In genomic region chr1:16644179-16645043, GRCh38 we compare ENCODE assay signal across 8 cellular contexts. TPM values are rescaled to one million over a fixed set of nuclear protein-coding genes. Genes with fewer than 3 reads are reported as not detected.
DNase-seq lines count a peak whose midpoint lies in the region; ATAC-seq and TF ChIP-seq lines count a peak whose summit lies in the region.

No MANE protein-coding gene starts in this region.

- no peaks in the 10 kb centered on the region for H3K36me3 Mint-ChIP-seq in Caco-2 (ENCODE audit: insufficient read depth, unreplicated experiment)
- H3K36me3 Mint-ChIP-seq in endodermal cell (ENCODE audit: low read depth) = no peaks in the 10 kb centered on the region

- H3K4me1 ChIP-seq in Caco-2 (peaks cover 11% of the 10 kb centered on the region), endodermal cell (ENCODE audit: control insufficient read depth, insufficient read depth, low read length) (peaks cover 4% of the 10 kb centered on the region)

- intact Hi-C loops in Caco-2 (cut with micrococcal nuclease; ENCODE audit: unreplicated experiment) = loop anchor here (1.0 kb wide), 1 partner anchor 31 kb away; the partner anchor contains the start of gene NBPF1

- H3K27me3 Mint-ChIP-seq in Caco-2 (ENCODE audit: insufficient read depth, unreplicated experiment) = no peaks in the 10 kb centered on the region
- H3K27me3 Mint-ChIP-seq in endodermal cell (ENCODE audit: insufficient read depth) = peaks cover 13% of the 10 kb centered on the region

- H3K9me3 Mint-ChIP-seq in Caco-2 (ENCODE audit: unreplicated experiment) = no peaks in the 10 kb centered on the region
- H3K9me3 Mint-ChIP-seq in endodermal cell = no peaks in the 10 kb centered on the region

- peak overlapping the region; percentile 74 for H3K9ac ChIP-seq in endodermal cell (ENCODE audit: extremely low read depth, low read length, poor library complexity, severe bottlenecking)

- peak overlapping the region; percentile 5 for H3K27ac ChIP-seq in endodermal cell (ENCODE audit: low read depth, low read length)

- TSS peak; percentile 43 for BruUV-seq in Caco-2 (replicated peaks; lab: Mats Ljungman, UMichigan)

- H3K9me3 ChIP-seq in Caco-2 (no peaks in the 10 kb centered on the region), endodermal cell (ENCODE audit: control insufficient read depth, low read length) (no peaks in the 10 kb centered on the region)

- H3K27me3 ChIP-seq in Caco-2 (replicated peaks; ENCODE audit: control insufficient read depth, insufficient read depth, low read length) = no peaks in the 10 kb centered on the region
- peaks cover 8% of the 10 kb centered on the region for H3K27me3 ChIP-seq in endodermal cell (ENCODE audit: control insufficient read depth, insufficient read depth, low read length, poor library complexity, severe bottlenecking)

- DNase-seq in Caco-2 (peak; percentile 95 to 98), HT-29 (ENCODE audit: low spot score) (peak; percentile 96), NK-92 (lab: John Stamatoyannopoulos, UW; ENCODE audit: unreplicated experiment) (peak; percentile 86), endodermal cell (peak; percentile 100), mesenteric fat pad (ENCODE audit: low spot score) (peak; percentile 100)
- peak; percentile 96 to 100 for DNase-seq in activated CD8-positive, alpha-beta memory T cell treated with anti-CD3 and anti-CD28 coated beads for 4 hours (ENCODE audit: low read depth in 2 of 2)
- DNase-seq in stimulated activated CD8-positive, alpha-beta memory T cell treated with anti-CD3 and anti-CD28 coated beads, Interleukin-12 subunit alpha, Interleukin-12 subunit beta, amount 100 ng/mL, for 4 hours (ENCODE audit: low read depth) = peak; percentile 100

- no peak overlapping the region for H3K27ac Mint-ChIP-seq in Caco-2 (ENCODE audit: unreplicated experiment)
- H3K27ac Mint-ChIP-seq in endodermal cell = no peak overlapping the region

- peak overlapping the region; percentile 64 for H3K4me3 ChIP-seq in Caco-2 (ENCODE audit: low read depth, low read length)
- H3K4me3 ChIP-seq in endodermal cell (ENCODE audit: low read length) = peak overlapping the region; percentile 91

- CTCF ChIA-PET in Caco-2 (lab: Charles Lee) = interaction anchor here (0.9 kb wide), 1 partner anchor 23 kb away, joined by 3 read pairs; no protein-coding TSS in a partner anchor

- WGBS in endodermal cell (ENCODE audit: insufficient coverage in 1 of 2, insufficient read length in 1 of 2), 2 experiments = 3% methylated on average over 65 to 71 of the region's 71 CpGs

- ATAC-seq in GM21367 (IDR thresholded peaks at IDR 0.05; ENCODE audit: unreplicated experiment) = peak; percentile 67

- no peaks in the 10 kb centered on the region for H3K4me1 Mint-ChIP-seq in Caco-2 (ENCODE audit: low read depth, unreplicated experiment)
- H3K4me1 Mint-ChIP-seq in endodermal cell = no peaks in the 10 kb centered on the region

- no peaks in the 10 kb centered on the region for H3K36me3 ChIP-seq in Caco-2 (ENCODE audit: control insufficient read depth, insufficient read depth, low read length)
- no peaks in the 10 kb centered on the region for H3K36me3 ChIP-seq in endodermal cell (ENCODE audit: control insufficient read depth, insufficient read depth, low read length)

- POLR2A ChIA-PET in Caco-2 (lab: Charles Lee) = no interaction called here

- no peak overlapping the region for H3K4me3 Mint-ChIP-seq in Caco-2 (ENCODE audit: unreplicated experiment)
- H3K4me3 Mint-ChIP-seq in endodermal cell = no peak overlapping the region

- TF ChIP-seq CTCF in Caco-2 (IDR thresholded peaks at IDR 0.05; ENCODE audit: insufficient read depth in 1 of 2, low read depth in 1 of 2, low read length in 1 of 2, severe bottlenecking in 1 of 2, unreplicated experiment in 1 of 2) (peak; percentile 69 to 70), endodermal cell (conservative IDR thresholded peaks at IDR 0.05) (peak; percentile 77)

RNA-seq across cellular contexts. Expression of gene RNU1-3, which starts 22.3 kb away (rescaled TPM):
- 1,622 and 1,638 TPM in 2 replicates for total RNA-seq in Caco-2 (2022)
- under 0.01 TPM in 2 replicates for total RNA-seq in HT-29 (2014; rRNA removed; shearing (Covaris generic))
- 1,000 to 10,000 TPM; 2,483 to 3,611 TPM for total RNA-seq in endodermal cell
- 11,872 TPM for polyA plus RNA-seq in endodermal cell (2013, experiment 1 of 2)
- polyA plus RNA-seq in endodermal cell (2013, experiment 2 of 2) = 14,577 TPM
- 6,165 TPM for total RNA-seq in mesenteric fat pad

RNA-seq across cellular contexts. Expression of gene NBPF1, which starts 31.0 kb away (rescaled TPM):
- total RNA-seq in Caco-2 (2022) = 51.1 and 59.3 TPM in 2 replicates
- total RNA-seq in HT-29 (2014; rRNA removed; shearing (Covaris generic)) = 5.1 and 6.2 TPM in 2 replicates
- total RNA-seq in endodermal cell = 10 to 100 TPM; 39.2 to 42.5 TPM
- polyA plus RNA-seq in endodermal cell (2013, experiment 1 of 2) = 37.2 TPM
- polyA plus RNA-seq in endodermal cell (2013, experiment 2 of 2) = 29.5 TPM
- total RNA-seq in mesenteric fat pad = 25.8 TPM

Comparison
In these comparisons a context has a peak if more than half of its experiments do, and no peak if none do; other contexts are left out.
1. Peak in every context shown above with its lines: DNase-seq, ATAC-seq, H3K4me3 ChIP-seq and H3K27ac ChIP-seq.
2. RNA of gene RNU1-3, which starts 22.3 kb away (total RNA-seq): 6,165 TPM in mesenteric fat pad (single experiment), 2,483 to 3,611 TPM in endodermal cell and 1,622 to 1,638 TPM in Caco-2; under 0.01 TPM in HT-29; every median in the first group is over 1,000 times any median in the second.